In the genomic region with DNA sequence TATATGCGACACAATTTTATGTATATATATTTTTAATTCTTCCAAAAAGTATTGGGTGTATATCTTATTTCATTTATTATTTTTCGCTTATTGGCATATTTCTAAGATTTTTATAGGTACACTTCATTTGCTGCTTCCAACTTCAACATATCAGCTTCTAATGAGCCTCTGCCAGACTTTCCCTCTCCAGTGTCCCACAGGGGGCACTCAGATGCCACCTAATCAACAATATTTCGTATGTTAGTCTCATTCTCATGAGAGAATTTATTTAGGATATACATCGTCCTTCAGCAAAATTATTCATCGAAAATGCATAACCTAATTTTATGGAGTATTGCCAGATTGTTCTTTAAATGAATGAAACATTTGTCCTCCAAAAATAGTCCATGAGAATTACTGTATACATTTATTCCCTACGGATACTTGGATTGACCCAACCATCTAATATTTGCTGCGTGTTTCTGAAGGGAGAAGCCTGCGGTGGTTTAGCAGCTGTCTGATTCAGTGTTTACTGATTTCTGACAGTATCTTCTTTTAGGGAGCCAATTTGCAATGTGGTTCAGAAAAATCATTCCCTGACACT, we compare ENCODE assay signal across 8 cellular contexts.
A peak's percentile ranks its signal among the peaks of the same experiment; 100 is the strongest.
DNase-seq lines count a peak whose midpoint lies in the region; ATAC-seq, FAIRE-seq and TF ChIP-seq lines count a peak whose summit lies in the region.

No MANE protein-coding gene starts in this region.

- H3K9me3 ChIP-seq in SJSA1 (replicated peaks): no peaks in the 10 kb centered on the region
- H3K9me3 ChIP-seq in psoas muscle: no peaks in the 10 kb centered on the region

- 61 to 70% (median 64%) methylated on average over 8 of the region's 8 CpGs for WGBS in psoas muscle, 3 donors

- FAIRE-seq in bronchial epithelial cell (lab: Jason Lieb, UNC): no peak

- DNase-seq in DMS114 treated with DMSO at 0.1 percent for 48 hours (lab: John Stamatoyannopoulos, UW; ENCODE audit: unreplicated experiment) (peak; percentile 10), HuH-7.5 (ENCODE audit: low spot score) (peak; percentile 57), SJSA1 (ENCODE audit: low read depth in 1 of 2, low spot score in 2 of 2) (peak in 1 of 2 experiments; percentile 50), bronchial epithelial cell (ENCODE audit: low read depth) (peak; percentile 63), psoas muscle (no peak)

- TF ChIP-seq CTCF in bronchial epithelial cell (IDR thresholded peaks at IDR 0.05; ENCODE audit: insufficient read depth, low read length, severe bottlenecking) (peak; percentile 51), psoas muscle (IDR thresholded peaks at IDR 0.05) (peak; percentile 32)

- ATAC-seq in psoas muscle (no peak), HG03196 (IDR thresholded peaks at IDR 0.05; ENCODE audit: unreplicated experiment) (no peak), GM18498 (IDR thresholded peaks at IDR 0.05; ENCODE audit: unreplicated experiment) (no peak), GM19452 (IDR thresholded peaks at IDR 0.05; ENCODE audit: unreplicated experiment) (no peak)

- H3K36me3 ChIP-seq in SJSA1 (no peaks in the 10 kb centered on the region), bronchial epithelial cell (ENCODE audit: control insufficient read depth, insufficient read depth, low read length) (no peaks in the 10 kb centered on the region), psoas muscle (ENCODE audit: insufficient read depth in 1 of 2, low read depth in 1 of 2) (no peaks in the 10 kb centered on the region)

- intact Hi-C loops in psoas muscle (cut with DNase I): loop anchor here in 1 of 2 donors (5.0 kb wide), 1 partner anchor 475 kb away; no protein-coding TSS in a partner anchor

- H3K4me3 ChIP-seq in SJSA1 (0 out of 2 replicates have a peak overlapping the region, but pooled peaks have one; percentile 8), bronchial epithelial cell (ENCODE audit: low read depth, low read length) (no peak overlapping the region), psoas muscle (no peak overlapping the region)

- H3K27me3 ChIP-seq in SJSA1 (replicated peaks): peaks cover 10% of the 10 kb centered on the region; the same call in 1 of the 2 replicates
- no peaks in the 10 kb centered on the region for H3K27me3 ChIP-seq in bronchial epithelial cell (ENCODE audit: control insufficient read depth, insufficient read depth, low read length)
- no peaks in the 10 kb centered on the region for H3K27me3 ChIP-seq in psoas muscle (ENCODE audit: insufficient read depth in 3 of 3, low read length in 2 of 3)

- peaks cover 3% of the 10 kb centered on the region; the same call in 1 of the 2 replicates for H3K4me1 ChIP-seq in SJSA1 (replicated peaks)
- no peaks in the 10 kb centered on the region for H3K4me1 ChIP-seq in psoas muscle

- no peak overlapping the region for H3K27ac ChIP-seq in SJSA1
- no peak overlapping the region for H3K27ac ChIP-seq in psoas muscle

Comparison
In these comparisons a context has a peak if more than half of its experiments do, and no peak if none do; other contexts are left out.
1. DNase-seq: peak in DMS114 treated with DMSO at 0.1 percent for 48 hours (single experiment), HuH-7.5 (single experiment) and bronchial epithelial cell (single experiment); none in psoas muscle (0 of 2).